In genomic region chr9:86337469-86338107, GRCh38 we compare ENCODE assay signal across 11 cellular contexts. TPM values are rescaled to one million over a fixed set of nuclear protein-coding genes. Genes with fewer than 3 reads are reported as not detected.
DNase-seq lines count a peak whose midpoint lies in the region; ATAC-seq and TF ChIP-seq lines count a peak whose summit lies in the region.
"Had no signal": no experiment of that assay in that cellular context is flagged by ENCODE, and none has a peak within 500 bp of the region (broad histone marks: within the 10 kb centered on the region; RNA-seq: fewer than 3 reads in every experiment).

No MANE protein-coding gene starts in this region.

- peaks cover 58% of the 10 kb centered on the region for H3K36me3 Mint-ChIP-seq in activated naive CD4-positive, alpha-beta T cell treated with anti-CD3 and anti-CD28 coated beads, Interleukin-2, amount 50 U/mL, for 24 hours
- H3K36me3 Mint-ChIP-seq in activated naive CD4-positive, alpha-beta T cell treated with anti-CD3 and anti-CD28 coated beads for 36 hours (ENCODE audit: low read depth), result peaks cover 64% of the 10 kb centered on the region
- H3K36me3 Mint-ChIP-seq in activated naive CD8-positive, alpha-beta T cell, result peaks cover 50% of the 10 kb centered on the region
- peaks cover 72% of the 10 kb centered on the region for H3K36me3 Mint-ChIP-seq in HFFc6 (ENCODE audit: low read depth)

- peak overlapping the region; percentile 79 for H3K4me3 Mint-ChIP-seq in activated naive CD4-positive, alpha-beta T cell treated with anti-CD3 and anti-CD28 coated beads, Interleukin-2, amount 50 U/mL, for 24 hours
- H3K4me3 Mint-ChIP-seq in activated naive CD4-positive, alpha-beta T cell treated with anti-CD3 and anti-CD28 coated beads for 36 hours, result no peak overlapping the region
- H3K4me3 Mint-ChIP-seq in activated naive CD8-positive, alpha-beta T cell, result peak overlapping the region; percentile 81
- no peak overlapping the region for H3K4me3 Mint-ChIP-seq in HFFc6
- H3K4me3 Mint-ChIP-seq: neural progenitor cell had no signal

- no peak overlapping the region for H3K27ac Mint-ChIP-seq in activated naive CD4-positive, alpha-beta T cell treated with anti-CD3 and anti-CD28 coated beads, Interleukin-2, amount 50 U/mL, for 24 hours
- no peak overlapping the region for H3K27ac Mint-ChIP-seq in activated naive CD4-positive, alpha-beta T cell treated with anti-CD3 and anti-CD28 coated beads for 36 hours
- no peak overlapping the region for H3K27ac Mint-ChIP-seq in activated naive CD8-positive, alpha-beta T cell
- no peak overlapping the region for H3K27ac Mint-ChIP-seq in HFFc6
- H3K27ac Mint-ChIP-seq: neural progenitor cell had no signal

- no peak for DNase-seq in activated naive CD4-positive, alpha-beta T cell treated with anti-CD3 and anti-CD28 coated beads for 36 hours
- peak; percentile 21 for DNase-seq in KBM-7
- DNase-seq in NCI-H345 treated with DMSO at 0.1 percent for 48 hours (lab: John Stamatoyannopoulos, UW; ENCODE audit: unreplicated experiment), result no peak
- no peak for DNase-seq in posterior cingulate gyrus
- no peak for DNase-seq in HFFc6
- DNase-seq: stimulated activated CD4-positive, alpha-beta T cell treated with anti-CD3 and anti-CD28 coated beads, Interleukin-4, amount 100 ng/mL, for 24 hours had no signal

- no peaks in the 10 kb centered on the region for H3K27me3 Mint-ChIP-seq in activated naive CD4-positive, alpha-beta T cell treated with anti-CD3 and anti-CD28 coated beads, Interleukin-2, amount 50 U/mL, for 24 hours
- no peaks in the 10 kb centered on the region for H3K27me3 Mint-ChIP-seq in activated naive CD4-positive, alpha-beta T cell treated with anti-CD3 and anti-CD28 coated beads for 36 hours (ENCODE audit: low read depth)
- H3K27me3 Mint-ChIP-seq in activated naive CD8-positive, alpha-beta T cell, result no peaks in the 10 kb centered on the region
- H3K27me3 Mint-ChIP-seq in HFFc6 (ENCODE audit: insufficient read depth), result no peaks in the 10 kb centered on the region

- intact Hi-C loops in activated naive CD4-positive, alpha-beta T cell treated with anti-CD3 and anti-CD28 coated beads for 36 hours (cut with micrococcal nuclease), result loop anchor here (1.0 to 5.0 kb wide), 3 partner anchors 11 to 35 kb away; no protein-coding TSS in a partner anchor
- intact Hi-C loops in posterior cingulate gyrus (cut with DNase I), result no loop called here

- CTCF ChIA-PET in activated naive CD4-positive, alpha-beta T cell treated with anti-CD3 and anti-CD28 coated beads for 36 hours (lab: Charles Lee), result no interaction called here

- peaks cover 47% of the 10 kb centered on the region for H3K4me1 Mint-ChIP-seq in activated naive CD4-positive, alpha-beta T cell treated with anti-CD3 and anti-CD28 coated beads, Interleukin-2, amount 50 U/mL, for 24 hours
- H3K4me1 Mint-ChIP-seq in activated naive CD4-positive, alpha-beta T cell treated with anti-CD3 and anti-CD28 coated beads for 36 hours (ENCODE audit: low read depth), result peaks cover 39% of the 10 kb centered on the region
- peaks cover 48% of the 10 kb centered on the region for H3K4me1 Mint-ChIP-seq in activated naive CD8-positive, alpha-beta T cell (ENCODE audit: low read depth)
- peaks cover 34% of the 10 kb centered on the region for H3K4me1 Mint-ChIP-seq in HFFc6 (ENCODE audit: low read depth)
- H3K4me1 Mint-ChIP-seq: neural progenitor cell had no signal

- TF ChIP-seq CTCF in HFFc6 (IDR thresholded peaks at IDR 0.05), result no peak

- no peak for ATAC-seq in HG03280 (IDR thresholded peaks at IDR 0.05; ENCODE audit: unreplicated experiment)
- ATAC-seq: HCT116 had no signal

- in situ Hi-C loops in KBM-7 (cut with MboI; ENCODE audit: low pct_unique_long_range_greater_than_20kb, low sequenced_read_pairs), result no loop called here

- no peaks in the 10 kb centered on the region for H3K9me3 Mint-ChIP-seq in activated naive CD4-positive, alpha-beta T cell treated with anti-CD3 and anti-CD28 coated beads, Interleukin-2, amount 50 U/mL, for 24 hours
- no peaks in the 10 kb centered on the region for H3K9me3 Mint-ChIP-seq in activated naive CD4-positive, alpha-beta T cell treated with anti-CD3 and anti-CD28 coated beads for 36 hours
- H3K9me3 Mint-ChIP-seq in activated naive CD8-positive, alpha-beta T cell (ENCODE audit: low read depth), result no peaks in the 10 kb centered on the region
- no peaks in the 10 kb centered on the region for H3K9me3 Mint-ChIP-seq in HFFc6
- H3K9me3 Mint-ChIP-seq: neural progenitor cell had no signal

RNA-seq across cellular contexts. Expression of gene TUT7, which starts 16.6 kb away (rescaled TPM):
- total RNA-seq in activated naive CD4-positive, alpha-beta T cell treated with anti-CD3 and anti-CD28 coated beads for 36 hours, result 10 to 100 TPM; 22.7 to 23.5 TPM
- 10 to 100 TPM; 17.8 to 23.9 (median 19.2) TPM for total RNA-seq in HFFc6 (2021; fragmentation: NEBNext Ultra II Directional; extraction: Animal tissue kit (Norgen Biotek cat#: 25700))

RNA-seq across cellular contexts. Expression of gene ISCA1, which starts 55.2 kb away (rescaled TPM):
- 10 to 100 TPM; 18.4 to 18.7 TPM for total RNA-seq in activated naive CD4-positive, alpha-beta T cell treated with anti-CD3 and anti-CD28 coated beads for 36 hours
- 10 to 100 TPM; 20.2 to 29.5 (median 25.7) TPM for total RNA-seq in HFFc6 (2021; fragmentation: NEBNext Ultra II Directional; extraction: Animal tissue kit (Norgen Biotek cat#: 25700))

Comparison
In these comparisons a context has a peak if more than half of its experiments do, and no peak if none do; other contexts are left out.
1. H3K4me3 Mint-ChIP-seq: peak in activated naive CD4-positive, alpha-beta T cell treated with anti-CD3 and anti-CD28 coated beads, Interleukin-2, amount 50 U/mL, for 24 hours (single experiment) and activated naive CD8-positive, alpha-beta T cell (single experiment); none in activated naive CD4-positive, alpha-beta T cell treated with anti-CD3 and anti-CD28 coated beads for 36 hours (single experiment) and HFFc6 (single experiment).